Comparison of ENCODE assay signal across 20 cellular contexts in the genomic region with DNA sequence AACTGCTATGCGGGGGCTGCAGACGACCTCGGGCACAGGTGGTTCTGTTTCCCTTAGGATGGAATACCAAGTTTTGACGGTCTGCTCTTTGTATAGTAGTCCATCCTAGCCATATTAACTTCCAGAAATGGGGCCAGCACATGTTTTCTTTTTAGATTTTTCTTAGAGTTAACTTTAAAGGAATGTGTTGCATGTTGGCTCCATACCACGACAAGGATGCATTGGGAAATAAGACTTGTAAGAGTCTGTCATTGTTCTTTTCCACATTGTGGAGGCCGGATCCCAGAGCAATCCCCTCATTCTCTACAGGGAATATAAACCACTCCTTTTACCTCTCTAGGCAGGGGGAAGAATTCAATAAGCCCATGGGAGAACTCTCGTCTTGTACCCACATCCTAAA.
"Had no signal": no experiment of that assay in that cellular context is flagged by ENCODE, and none has a peak within 500 bp of the region (broad histone marks: within the 10 kb centered on the region; RNA-seq: fewer than 3 reads in every experiment).

No MANE protein-coding gene starts in this region.

- H3K4me1 Mint-ChIP-seq: activated CD4-positive, alpha-beta T cell treated with anti-CD3 and anti-CD28 coated beads, Interleukin-2, amount 10 ng/mL, durations not matched to agents 7 days and 5 days; T-helper 17 cell had no signal

- H3K36me3 Mint-ChIP-seq: activated CD4-positive, alpha-beta memory T cell treated with anti-CD3 and anti-CD28 coated beads for 36 hours; activated naive CD8-positive, alpha-beta T cell had no signal

- H3K27ac Mint-ChIP-seq: activated CD4-positive, alpha-beta memory T cell treated with anti-CD3 and anti-CD28 coated beads for 36 hours; activated CD4-positive, alpha-beta T cell treated with anti-CD3 and anti-CD28 coated beads, Interleukin-2, amount 10 ng/mL, durations not matched to agents 7 days and 5 days; activated naive CD8-positive, alpha-beta T cell; T-helper 17 cell had no signal

- H3K27me3 Mint-ChIP-seq: activated CD4-positive, alpha-beta memory T cell treated with anti-CD3 and anti-CD28 coated beads for 36 hours; activated CD4-positive, alpha-beta T cell treated with anti-CD3 and anti-CD28 coated beads, Interleukin-2, amount 10 ng/mL, durations not matched to agents 7 days and 5 days; activated naive CD8-positive, alpha-beta T cell had no signal

- H3K4me3 Mint-ChIP-seq: activated CD4-positive, alpha-beta memory T cell treated with anti-CD3 and anti-CD28 coated beads for 36 hours; activated CD4-positive, alpha-beta T cell treated with anti-CD3 and anti-CD28 coated beads, Interleukin-2, amount 10 ng/mL, durations not matched to agents 7 days and 5 days; activated naive CD8-positive, alpha-beta T cell; activated T-cell treated with anti-CD3 and anti-CD28 coated beads, Interleukin-2, amount 50 U/mL, for 4 hours; T-helper 17 cell had no signal

- ATAC-seq: activated T-cell treated with anti-CD3 and anti-CD28 coated beads, Interleukin-2, amount 50 U/mL, for 4 hours; T-helper 17 cell had no signal

- DNase-seq: activated CD4-positive, alpha-beta memory T cell treated with anti-CD3 and anti-CD28 coated beads for 36 hours; activated CD4-positive, alpha-beta T cell treated with anti-CD3 and anti-CD28 coated beads, Interleukin-2, amount 10 ng/mL, durations not matched to agents 7 days and 5 days; activated CD4-positive, CD25-positive, alpha-beta regulatory T cell; activated CD8-positive, alpha-beta memory T cell treated with anti-CD3 and anti-CD28 coated beads for 24 hours; activated effector memory CD4-positive, alpha-beta T cell treated with anti-CD3 and anti-CD28 coated beads, Interleukin-2, amount 50 U/mL, for 16 hours; activated naive CD4-positive, alpha-beta T cell treated with Interleukin-2 at 50 U/mL for 16 hours; activated T-cell treated with anti-CD3 and anti-CD28 coated beads, Interleukin-2, amount 50 U/mL, for 4 hours; brain microvascular endothelial cell; NCI-H1092; NCI-H1417 treated with DMSO at 0.1 percent for 48 hours; NCI-H1694; NCI-H2029; NCI-H2107; NCI-H345; NCI-H510A; NCI-H526 treated with DMSO at 0.1 percent for 48 hours; NCI-H82; SIG-M5; T-helper 17 cell had no signal

- H3K9me3 Mint-ChIP-seq: activated CD4-positive, alpha-beta memory T cell treated with anti-CD3 and anti-CD28 coated beads for 36 hours; activated CD4-positive, alpha-beta T cell treated with anti-CD3 and anti-CD28 coated beads, Interleukin-2, amount 10 ng/mL, durations not matched to agents 7 days and 5 days; activated T-cell treated with anti-CD3 and anti-CD28 coated beads, Interleukin-2, amount 50 U/mL, for 4 hours had no signal
